ENCODE assay signal across 13 cellular contexts in the genomic region with DNA sequence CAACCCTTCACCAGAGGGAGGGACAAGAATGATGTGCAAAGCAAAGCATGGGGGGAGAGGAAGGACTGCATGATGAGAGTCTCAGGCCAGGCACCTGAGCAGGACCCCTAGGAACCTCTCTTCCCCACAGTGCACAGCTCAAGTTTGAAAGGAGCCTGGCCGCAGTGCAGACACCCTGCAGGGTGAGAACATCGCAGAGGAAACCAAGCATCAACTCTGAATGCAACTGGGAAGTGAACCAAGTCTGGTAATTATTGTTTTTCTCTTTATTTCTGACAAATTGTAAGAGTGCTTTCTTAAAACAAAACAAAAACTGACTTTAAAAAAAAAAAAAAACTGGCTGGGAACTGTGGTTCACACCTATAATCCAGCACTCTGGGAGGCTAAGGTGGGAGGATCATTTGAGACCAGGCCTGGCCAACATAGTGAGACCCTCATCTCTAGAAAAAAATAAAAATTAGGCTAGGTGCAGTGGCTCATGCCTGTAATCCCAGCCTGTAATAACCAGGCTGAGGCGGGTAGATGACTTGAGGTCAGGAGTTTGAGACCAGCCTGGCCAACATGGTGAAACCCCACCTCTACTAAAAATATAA. TPM values are rescaled to one million over a fixed set of nuclear protein-coding genes. Genes with fewer than 3 reads are reported as not detected.
DNase-seq lines count a peak whose midpoint lies in the region; ATAC-seq and TF ChIP-seq lines count a peak whose summit lies in the region.
"Had no signal": no experiment of that assay in that cellular context is flagged by ENCODE, and none has a peak within 500 bp of the region (broad histone marks: within the 10 kb centered on the region; RNA-seq: fewer than 3 reads in every experiment).

No MANE protein-coding gene starts in this region.

- H3K36me3 Mint-ChIP-seq in CD4-positive, alpha-beta memory T cell, result peaks cover 39 to 53% of the 10 kb centered on the region in 2 donors
- H3K36me3 Mint-ChIP-seq in T-cell (peaks cover 52% of the 10 kb centered on the region), endodermal cell (ENCODE audit: low read depth) (peaks cover 52% of the 10 kb centered on the region)

- no peak overlapping the region for H3K4me3 Mint-ChIP-seq in CD4-positive, alpha-beta memory T cell
- no peak overlapping the region for H3K4me3 Mint-ChIP-seq in T-cell
- H3K4me3 Mint-ChIP-seq in endodermal cell, result no peak overlapping the region

- H2BK5ac ChIP-seq in trophoblast cell (ENCODE audit: low read depth, low read length, poor library complexity), result no peak overlapping the region

- no peak overlapping the region for H3K4me3 ChIP-seq in CD4-positive, alpha-beta memory T cell (ENCODE audit: low read length in 2 of 2)
- no peak overlapping the region for H3K4me3 ChIP-seq in endodermal cell (ENCODE audit: low read length)
- no peak overlapping the region for H3K4me3 ChIP-seq in trophoblast cell (ENCODE audit: low read depth, low read length)
- H3K4me3 ChIP-seq: MG63 had no signal

- H3K4ac ChIP-seq in trophoblast cell (ENCODE audit: low read depth, low read length), result no peak overlapping the region

- peak overlapping the region; percentile 41 for H3K18ac ChIP-seq in trophoblast cell (ENCODE audit: low read length)

- H2AFZ ChIP-seq in trophoblast cell (ENCODE audit: insufficient read depth, low read length, poor library complexity), result no peak overlapping the region

- peaks cover 50% of the 10 kb centered on the region for H3K4me1 ChIP-seq in CD4-positive, alpha-beta memory T cell (ENCODE audit: insufficient read depth, low read length)
- H3K4me1 ChIP-seq in endodermal cell (ENCODE audit: control insufficient read depth, insufficient read depth, low read length) (no peaks in the 10 kb centered on the region), trophoblast cell (ENCODE audit: control insufficient read depth in 1 of 2, insufficient read depth in 2 of 2, low read length in 2 of 2) (peaks cover 12 to 14% of the 10 kb centered on the region in 2 experiments)

- H3K27ac ChIP-seq in CD4-positive, alpha-beta memory T cell (ENCODE audit: low read depth, low read length), result no peak overlapping the region
- H3K27ac ChIP-seq in endodermal cell (ENCODE audit: low read depth, low read length) (no peak overlapping the region), trophoblast cell (ENCODE audit: low read depth, low read length) (no peak overlapping the region)

- no peak overlapping the region for H2BK12ac ChIP-seq in trophoblast cell (ENCODE audit: low read length)

- peaks cover 4% of the 10 kb centered on the region for H3K79me1 ChIP-seq in trophoblast cell (ENCODE audit: low read length)

- no peak overlapping the region for H4K12ac ChIP-seq in trophoblast cell (ENCODE audit: low read depth, low read length)

- H3K9me3 ChIP-seq in CD4-positive, alpha-beta memory T cell (ENCODE audit: control insufficient read depth in 1 of 2, low read length in 2 of 2), result no peaks in the 10 kb centered on the region
- H3K9me3 ChIP-seq in endodermal cell (ENCODE audit: control insufficient read depth, low read length), result no peaks in the 10 kb centered on the region
- no peaks in the 10 kb centered on the region for H3K9me3 ChIP-seq in trophoblast cell (ENCODE audit: insufficient read depth, low read depth, low read length)
- H3K9me3 ChIP-seq: MG63 had no signal

- no peak overlapping the region for H2BK120ac ChIP-seq in trophoblast cell (ENCODE audit: insufficient read depth, low read length, poor library complexity)

- H3K23ac ChIP-seq in trophoblast cell (ENCODE audit: low read length), result no peak overlapping the region

- H3K36me3 ChIP-seq in CD4-positive, alpha-beta memory T cell (ENCODE audit: insufficient read depth, low read length), result peaks cover 32% of the 10 kb centered on the region
- H3K36me3 ChIP-seq in endodermal cell (ENCODE audit: control insufficient read depth, insufficient read depth, low read length) (peaks cover 78% of the 10 kb centered on the region), trophoblast cell (ENCODE audit: control insufficient read depth in 1 of 2, insufficient read depth in 2 of 2, low read length in 2 of 2) (peaks cover 6 to 13% of the 10 kb centered on the region in 2 experiments)

- peak overlapping the region in 6 of 7 donors; percentile 22 to 63 (median 50) for H3K27ac Mint-ChIP-seq in CD4-positive, alpha-beta memory T cell
- H3K27ac Mint-ChIP-seq in T-cell, result peak overlapping the region; percentile 66 to 83
- peak overlapping the region; percentile 67 for H3K27ac Mint-ChIP-seq in endodermal cell

- no peaks in the 10 kb centered on the region for H3K27me3 Mint-ChIP-seq in CD4-positive, alpha-beta memory T cell
- H3K27me3 Mint-ChIP-seq in T-cell, result no peaks in the 10 kb centered on the region
- H3K27me3 Mint-ChIP-seq in endodermal cell (ENCODE audit: insufficient read depth), result no peaks in the 10 kb centered on the region

- 50 to 65% methylated on average over 2 to 3 of the region's 3 CpGs for WGBS in endodermal cell (ENCODE audit: insufficient coverage in 1 of 2, insufficient read length in 1 of 2), 2 experiments
- no CpG with 5 or more reads among the region's 3 CpGs for WGBS in trophoblast cell (ENCODE audit: extremely low coverage, insufficient coverage, insufficient read length)

- no peak overlapping the region for H3K9ac ChIP-seq in endodermal cell (ENCODE audit: extremely low read depth, low read length, poor library complexity, severe bottlenecking)
- H3K9ac ChIP-seq in trophoblast cell (ENCODE audit: low read length), result no peak overlapping the region

- peaks cover 30 to 55% (median 42%) of the 10 kb centered on the region in 4 donors for H3K4me1 Mint-ChIP-seq in CD4-positive, alpha-beta memory T cell
- H3K4me1 Mint-ChIP-seq in T-cell (peaks cover 28 to 49% (median 41%) of the 10 kb centered on the region in 3 donors), endodermal cell (peaks cover 13% of the 10 kb centered on the region)

- no peak for DNase-seq in CD4-positive, alpha-beta memory T cell
- DNase-seq in T-cell, result peak in 17 of 34 experiments; percentile 6 to 51 (median 19)
- DNase-seq in endodermal cell, result no peak
- DNase-seq in trophoblast cell, result no peak
- DNase-seq in HuH-7.5 (ENCODE audit: low spot score), result no peak
- DNase-seq in mucosa of gallbladder (ENCODE audit: low spot score), result no peak
- DNase-seq: ACHN, MG63, NCI-H1092 treated with DMSO at 0.1 percent for 48 hours, NCI-H2081 treated with DMSO at 0.1 percent for 48 hours, NCI-H510A, NCI-H82 had no signal

- POLR2A ChIA-PET in CD4-positive, alpha-beta memory T cell (lab: Charles Lee; ENCODE audit: partially characterized antibody), result interaction anchor here (3.7 kb wide), 1 partner anchor 11 kb away, joined by 23 read pairs; no protein-coding TSS in a partner anchor
- POLR2A ChIA-PET in T-cell (lab: Charles Lee), result interaction anchor here (0.5 to 0.9 kb wide), 2 partner anchors 11 to 46 kb away, joined by 4 read pairs; no protein-coding TSS in a partner anchor

- no peak overlapping the region for H4K8ac ChIP-seq in trophoblast cell (ENCODE audit: low read depth, low read length)

- peak in 2 of 4 experiments; percentile 31 to 51 for ATAC-seq in T-cell (replicated peaks in 1 of 4)
- ATAC-seq in GM19351 (IDR thresholded peaks at IDR 0.05; ENCODE audit: unreplicated experiment), result no peak

- no peaks in the 10 kb centered on the region for H3K27me3 ChIP-seq in CD4-positive, alpha-beta memory T cell (ENCODE audit: insufficient read depth, low read length)
- H3K27me3 ChIP-seq in endodermal cell (ENCODE audit: control insufficient read depth, insufficient read depth, low read length, poor library complexity, severe bottlenecking) (no peaks in the 10 kb centered on the region), trophoblast cell (ENCODE audit: insufficient read depth, low read length) (no peaks in the 10 kb centered on the region)
- H3K27me3 ChIP-seq: MG63 had no signal

- no peak overlapping the region for H3K14ac ChIP-seq in trophoblast cell (ENCODE audit: low read length)

- no peak overlapping the region for H2AK5ac ChIP-seq in trophoblast cell (ENCODE audit: low read length)

- no peaks in the 10 kb centered on the region for H3K9me3 Mint-ChIP-seq in CD4-positive, alpha-beta memory T cell
- H3K9me3 Mint-ChIP-seq in T-cell, result no peaks in the 10 kb centered on the region
- H3K9me3 Mint-ChIP-seq in endodermal cell, result no peaks in the 10 kb centered on the region

- intact Hi-C loops in CD4-positive, alpha-beta memory T cell (cut with micrococcal nuclease), result no loop called here

- H3K4me2 ChIP-seq in trophoblast cell (ENCODE audit: low read length), result no peak overlapping the region

- CTCF ChIA-PET in CD4-positive, alpha-beta memory T cell (lab: Charles Lee; ENCODE audit: partially characterized antibody), result interaction anchor here (1.4 to 4.3 kb wide), 6 partner anchors 10 to 72 kb away, joined by 4 to 24 read pairs (median 6); a partner anchor contains a TSS
- CTCF ChIA-PET in T-cell (lab: Charles Lee), result interaction anchor here (0.6 to 1.3 kb wide), 3 partner anchors 17 to 292 kb away, joined by 3 to 4 read pairs (median 3); no protein-coding TSS in a partner anchor

- H3K79me2 ChIP-seq in trophoblast cell (ENCODE audit: control insufficient read depth, insufficient read depth, low read length, poor library complexity), result no peaks in the 10 kb centered on the region

- no peak for TF ChIP-seq CTCF in endodermal cell (conservative IDR thresholded peaks at IDR 0.05)

- H4K91ac ChIP-seq in trophoblast cell (ENCODE audit: low read depth, low read length), result no peak overlapping the region

RNA-seq across cellular contexts. Expression of a gene that starts 15.3 kb away (rescaled TPM):
- 10 to 100 TPM; 62.9 to 64.5 TPM for total RNA-seq in CD4-positive, alpha-beta memory T cell
- polyA plus RNA-seq in CD4-positive, alpha-beta memory T cell, result 10 to 100 TPM; 14.0 to 21.9 TPM
- total RNA-seq in T-cell (10 to 100 TPM; 35.2 to 52.7 (median 39.4) TPM), endodermal cell (10 to 100 TPM; 43.6 to 44.9 TPM), mucosa of gallbladder (43.6 TPM)
- polyA plus RNA-seq in endodermal cell (2013, experiment 1 of 2), result 38.5 TPM
- polyA plus RNA-seq in endodermal cell (2013, experiment 2 of 2), result 37.9 TPM
- polyA plus RNA-seq in trophoblast cell (2013), result 36.0 and 39.0 TPM in 2 replicates
